In genomic region chr12:15701721-15702156, GRCh38 we compare ENCODE assay signal across 1 cellular context.
TF ChIP-seq lines count a peak whose summit lies in the region.

No MANE protein-coding gene starts in this region.

TF ChIP-seq in liver, 16 proteins besides CTCF, POLR2A, EP300 and RAD21:
- TF ChIP-seq REST (IDR thresholded peaks at IDR 0.05) (no peak), JUND (IDR thresholded peaks at IDR 0.05) (no peak), ZBTB33 (IDR thresholded peaks at IDR 0.05) (no peak), MAX (IDR thresholded peaks at IDR 0.05) (no peak), ATF3 (IDR thresholded peaks at IDR 0.05) (no peak), HNF4A (conservative IDR thresholded peaks at IDR 0.05) (no peak), YY1 (IDR thresholded peaks at IDR 0.05) (no peak), SP1 (IDR thresholded peaks at IDR 0.05) (no peak), GABPA (IDR thresholded peaks at IDR 0.05 in 1 of 2, conservative IDR thresholded peaks at IDR 0.05 in 1 of 2) (no peak), HNF4G (IDR thresholded peaks at IDR 0.05) (no peak), NR2F2 (IDR thresholded peaks at IDR 0.05) (no peak), FOXA2 (IDR thresholded peaks at IDR 0.05) (no peak), FOXA1 (IDR thresholded peaks at IDR 0.05) (no peak), EGR1 (IDR thresholded peaks at IDR 0.05; ENCODE audit: low read depth in 2 of 2) (no peak), TAF1 (conservative IDR thresholded peaks at IDR 0.05) (no peak), RXRA (IDR thresholded peaks at IDR 0.05) (no peak)
